In genomic region chr17:16419929-16420271, GRCh38 we compare ENCODE assay signal across 8 cellular contexts. TPM values are rescaled to one million over a fixed set of nuclear protein-coding genes. Genes with fewer than 3 reads are reported as not detected.
DNase-seq lines count a peak whose midpoint lies in the region; ATAC-seq and TF ChIP-seq lines count a peak whose summit lies in the region.

No MANE protein-coding gene starts in this region.

- peak overlapping the region; percentile 100 for H3K27ac Mint-ChIP-seq in activated CD4-positive, alpha-beta memory T cell treated with anti-CD3 and anti-CD28 coated beads for 36 hours

- peaks cover 21 to 42% of the 10 kb centered on the region in 2 donors for H3K4me1 ChIP-seq in thoracic aorta (ENCODE audit: control insufficient read depth in 1 of 2, low read depth in 2 of 2)

- H3K27ac ChIP-seq in thoracic aorta: peak overlapping the region; percentile 90 to 93

- ATAC-seq in thoracic aorta (ENCODE audit: insufficient number of reproducible peaks, low FRiP score, low read depth): no peak
- no peak for ATAC-seq in GM19324 (IDR thresholded peaks at IDR 0.05; ENCODE audit: low FRiP score, unreplicated experiment)

- H3K36me3 Mint-ChIP-seq in activated CD4-positive, alpha-beta memory T cell treated with anti-CD3 and anti-CD28 coated beads for 36 hours: peaks cover 29% of the 10 kb centered on the region

- DNase-seq in activated gamma-delta T cell treated with Interleukin-2 at 50 U/mL for 16 hours (peak; percentile 48), activated gamma-delta T cell (lab: John Stamatoyannopoulos, UW) (no peak), fibroblast of pulmonary artery (ENCODE audit: low read depth) (peak; percentile 42), thoracic aorta (ENCODE audit: low spot score) (no peak), KBM-7 (no peak), COR-L47 (lab: John Stamatoyannopoulos, UW) (no peak)
- peak; percentile 75 for DNase-seq in activated CD4-positive, alpha-beta memory T cell treated with anti-CD3 and anti-CD28 coated beads for 36 hours

- H3K9me3 ChIP-seq in thoracic aorta: no peaks in the 10 kb centered on the region

- no peak overlapping the region for H3K4me3 ChIP-seq in fibroblast of pulmonary artery (replicated peaks; ENCODE audit: low read depth, low read length)
- peak overlapping the region; percentile 1 for H3K4me3 ChIP-seq in thoracic aorta

- in situ Hi-C loops in KBM-7 (cut with MboI; ENCODE audit: low pct_unique_long_range_greater_than_20kb, low sequenced_read_pairs): no loop called here

- TF ChIP-seq CTCF in fibroblast of pulmonary artery (IDR thresholded peaks at IDR 0.05; ENCODE audit: low read length, missing control alignments) (no peak), thoracic aorta (IDR thresholded peaks at IDR 0.05) (no peak)

- H3K27me3 Mint-ChIP-seq in activated CD4-positive, alpha-beta memory T cell treated with anti-CD3 and anti-CD28 coated beads for 36 hours: no peaks in the 10 kb centered on the region

- H3K27me3 ChIP-seq in thoracic aorta (replicated peaks; ENCODE audit: insufficient read depth): no peaks in the 10 kb centered on the region

- POLR2A ChIA-PET in activated CD4-positive, alpha-beta memory T cell treated with anti-CD3 and anti-CD28 coated beads for 36 hours (lab: Charles Lee): interaction anchor here (3.4 to 6.3 kb wide), 2 partner anchors 20 to 38 kb away, joined by 50 to 61 read pairs; partner anchors contain the start of gene UBB

- H3K4me1 Mint-ChIP-seq in activated CD4-positive, alpha-beta memory T cell treated with anti-CD3 and anti-CD28 coated beads for 36 hours (ENCODE audit: low read depth): peaks cover 45% of the 10 kb centered on the region

- H3K36me3 ChIP-seq in thoracic aorta: peaks cover 2% of the 10 kb centered on the region

- CTCF ChIA-PET in activated CD4-positive, alpha-beta memory T cell treated with anti-CD3 and anti-CD28 coated beads for 36 hours (lab: Charles Lee): interaction anchor here (0.9 to 1.9 kb wide), 4 partner anchors 8 to 56 kb away, joined by 4 to 11 read pairs (median 7); no protein-coding TSS in a partner anchor

- peak overlapping the region; percentile 52 for H3K4me3 Mint-ChIP-seq in activated CD4-positive, alpha-beta memory T cell treated with anti-CD3 and anti-CD28 coated beads for 36 hours

- H3K9me3 Mint-ChIP-seq in activated CD4-positive, alpha-beta memory T cell treated with anti-CD3 and anti-CD28 coated beads for 36 hours: no peaks in the 10 kb centered on the region

- intact Hi-C loops in activated CD4-positive, alpha-beta memory T cell treated with anti-CD3 and anti-CD28 coated beads for 36 hours (cut with micrococcal nuclease): loop anchor here (1.0 to 10.0 kb wide), 5 partner anchors 18 to 395 kb away; partner anchors contain the start of genes NCOR1 and PIGL

RNA-seq across cellular contexts. Expression of gene TRPV2, which starts 4.5 kb away (rescaled TPM):
- total RNA-seq in activated CD4-positive, alpha-beta memory T cell treated with anti-CD3 and anti-CD28 coated beads for 36 hours: 10 to 100 TPM; 46.0 to 50.6 TPM
- total RNA-seq in thoracic aorta: 10 to 100 TPM; 18.5 to 28.6 TPM

RNA-seq across cellular contexts. Expression of gene UBB, which starts 39.0 kb away (rescaled TPM):
- 1,000 to 10,000 TPM; 1,695 to 1,771 TPM for total RNA-seq in activated CD4-positive, alpha-beta memory T cell treated with anti-CD3 and anti-CD28 coated beads for 36 hours
- total RNA-seq in thoracic aorta: 100 to 1,000 TPM; 520 to 686 TPM

Comparison
In these comparisons a context has a peak if more than half of its experiments do, and no peak if none do; other contexts are left out.
1. DNase-seq: peak in activated gamma-delta T cell treated with Interleukin-2 at 50 U/mL for 16 hours (single experiment), activated CD4-positive, alpha-beta memory T cell treated with anti-CD3 and anti-CD28 coated beads for 36 hours (single experiment) and fibroblast of pulmonary artery (single experiment); none in activated gamma-delta T cell (single experiment), thoracic aorta (single experiment), KBM-7 (single experiment) and COR-L47 (single experiment).